Comparison of ENCODE assay signal across 8 cellular contexts in genomic region chr15:82540055-82540983, GRCh38. TPM values are rescaled to one million over a fixed set of nuclear protein-coding genes. Genes with fewer than 3 reads are reported as not detected.
DNase-seq lines count a peak whose midpoint lies in the region; ATAC-seq lines count a peak whose summit lies in the region.

Gene RPS17, minus strand, starts transcription at chr15:82540457. Its CDS starts 29 bp downstream, at chr15:82540428.

- H3K9me3 ChIP-seq in endocrine pancreas (ENCODE audit: control insufficient read depth, low read length) (no peaks in the 10 kb centered on the region), mononuclear cell (ENCODE audit: low read depth, low read length) (no peaks in the 10 kb centered on the region)

- peak within 1 kb of the TSS; percentile 77 for H3K4me3 ChIP-seq in endocrine pancreas (ENCODE audit: control insufficient read depth, insufficient read depth, low read length)
- peak within 1 kb of the TSS; percentile 93 for H3K4me3 ChIP-seq in mononuclear cell (ENCODE audit: low read length)

- DNase-seq in Ammon's horn (ENCODE audit: low spot score) (peak; percentile 94), HK-2 (ENCODE audit: unreplicated experiment) (peak; percentile 94), NCI-H2029 treated with DMSO at 0.1 percent for 48 hours (lab: John Stamatoyannopoulos, UW) (no peak)
- DNase-seq in activated CD4-positive, alpha-beta T cell treated with anti-CD3 and anti-CD28 coated beads, Interleukin-2, amount 50 U/mL, for 48 hours: peak; percentile 97 to 98
- DNase-seq in stimulated activated CD8-positive, alpha-beta memory T cell treated with anti-CD3 and anti-CD28 coated beads, Interleukin-4, amount 100 ng/mL, for 24 hours (ENCODE audit: low read depth): peak; percentile 97

- ATAC-seq in GM19438 (IDR thresholded peaks at IDR 0.05; ENCODE audit: low read depth, unreplicated experiment): peak; percentile 95

- H3K36me3 ChIP-seq in endocrine pancreas (ENCODE audit: control insufficient read depth, insufficient read depth, low read length): peaks cover 3% of the 10 kb centered on the region

- H3K9ac ChIP-seq in endocrine pancreas (ENCODE audit: control insufficient read depth, insufficient read depth, low read length): peak within 1 kb of the TSS; percentile 95

- H3K27me3 ChIP-seq in endocrine pancreas (ENCODE audit: control insufficient read depth, insufficient read depth, low read length) (no peaks in the 10 kb centered on the region), mononuclear cell (ENCODE audit: insufficient read depth, low read length) (no peaks in the 10 kb centered on the region)

- H3K4me1 ChIP-seq in endocrine pancreas (ENCODE audit: control insufficient read depth, insufficient read depth, low read length) (no peaks in the 10 kb centered on the region), mononuclear cell (ENCODE audit: insufficient read depth, low read length) (peaks cover 27% of the 10 kb centered on the region)

RNA-seq across cellular contexts. Expression of gene RPS17, which starts in this region (rescaled TPM):
- total RNA-seq in mononuclear cell: 2,519 TPM
